20 cellular contexts compared by ENCODE assay signal in genomic region chr2:43274055-43274454, GRCh38. TPM values are rescaled to one million over a fixed set of nuclear protein-coding genes. Genes with fewer than 3 reads are reported as not detected.
A peak's percentile ranks its signal among the peaks of the same experiment; 100 is the strongest.
DNase-seq lines count a peak whose midpoint lies in the region; ATAC-seq and TF ChIP-seq lines count a peak whose summit lies in the region.
"Had no signal": no experiment of that assay in that cellular context is flagged by ENCODE, and none has a peak within 500 bp of the region (broad histone marks: within the 10 kb centered on the region; RNA-seq: fewer than 3 reads in every experiment).

No MANE protein-coding gene starts in this region.

- H3K9me3 ChIP-seq in IMR-90 (ENCODE audit: control insufficient read depth, insufficient read depth, low read length) (no peaks in the 10 kb centered on the region), hepatocyte (ENCODE audit: low read depth) (no peaks in the 10 kb centered on the region), smooth muscle cell (replicated peaks; ENCODE audit: low read depth) (no peaks in the 10 kb centered on the region), PC-3 (ENCODE audit: low read length) (no peaks in the 10 kb centered on the region)
- H3K9me3 ChIP-seq: Caco-2, spleen had no signal

- H3K4me1 Mint-ChIP-seq in natural killer cell = peaks cover 0 to 13% of the 10 kb centered on the region in 2 donors

- no peak for TF ChIP-seq RAD21 in IMR-90 (IDR thresholded peaks at IDR 0.05; ENCODE audit: low read length)

- no peaks in the 10 kb centered on the region for H3K27me3 ChIP-seq in IMR-90 (ENCODE audit: control insufficient read depth, insufficient read depth, low read length)
- H3K27me3 ChIP-seq in hepatocyte = no peaks in the 10 kb centered on the region
- no peaks in the 10 kb centered on the region for H3K27me3 ChIP-seq in smooth muscle cell (ENCODE audit: low read depth)
- H3K27me3 ChIP-seq in PC-3 (ENCODE audit: low read length) = no peaks in the 10 kb centered on the region
- H3K27me3 ChIP-seq: spleen had no signal

- H3K4me1 ChIP-seq in IMR-90 (ENCODE audit: control insufficient read depth, insufficient read depth, low read length) (peaks cover 24% of the 10 kb centered on the region), hepatocyte (ENCODE audit: insufficient read depth) (peaks cover 31% of the 10 kb centered on the region), smooth muscle cell (ENCODE audit: low read depth) (peaks cover 23% of the 10 kb centered on the region), PC-3 (ENCODE audit: insufficient read depth, low read length) (peaks cover 10% of the 10 kb centered on the region)
- H3K4me1 ChIP-seq: Caco-2 had no signal

- H3K23ac ChIP-seq in IMR-90 (ENCODE audit: low read depth, low read length) = no peak overlapping the region

- POLR2A ChIA-PET in IMR-90 (lab: Charles Lee; ENCODE audit: unreplicated experiment) (no interaction called here), PC-3 (lab: Charles Lee; ENCODE audit: unreplicated experiment) (no interaction called here)

- no peak overlapping the region for H3K9ac ChIP-seq in IMR-90 (ENCODE audit: low read depth, low read length)
- peak overlapping the region; percentile 15 for H3K9ac ChIP-seq in smooth muscle cell (ENCODE audit: low read depth)
- no peak overlapping the region for H3K9ac ChIP-seq in PC-3 (ENCODE audit: low read length)

- no peak overlapping the region for H2BK20ac ChIP-seq in IMR-90 (ENCODE audit: low read depth, low read length)

- no peaks in the 10 kb centered on the region for H3K36me3 Mint-ChIP-seq in natural killer cell

- no peak overlapping the region for H3K18ac ChIP-seq in IMR-90 (ENCODE audit: low read depth, low read length)

- BruUV-seq in IMR-90 (replicated peaks; lab: Mats Ljungman, UMichigan) (no TSS peak), PC-3 (replicated peaks; lab: Mats Ljungman, UMichigan) (no TSS peak)

- peaks cover 26% of the 10 kb centered on the region for H3F3A ChIP-seq in smooth muscle cell (ENCODE audit: low read depth)
- H3F3A ChIP-seq in PC-3 (ENCODE audit: low read length, unreplicated experiment) = no peaks in the 10 kb centered on the region

- H3K27ac ChIP-seq in IMR-90 (ENCODE audit: insufficient read depth, low read length) = no peak overlapping the region
- peak overlapping the region; percentile 43 for H3K27ac ChIP-seq in hepatocyte
- peak overlapping the region; percentile 85 for H3K27ac ChIP-seq in smooth muscle cell (ENCODE audit: low read depth)
- H3K27ac ChIP-seq in PC-3 (ENCODE audit: low read length) = no peak overlapping the region

- no peak overlapping the region for H3K4me3 ChIP-seq in IMR-90 (ENCODE audit: insufficient read depth, low read depth, low read length)
- no peak overlapping the region for H3K4me3 ChIP-seq in hepatocyte
- H3K4me3 ChIP-seq in smooth muscle cell = no peak overlapping the region
- no peak overlapping the region for H3K4me3 ChIP-seq in PC-3 (ENCODE audit: low read length)
- H3K4me3 ChIP-seq: spleen had no signal

- dilution Hi-C loops in IMR-90 (cut with HindIII; ENCODE audit: low sequenced_read_pairs, unreplicated experiment) = no loop called here

- in situ Hi-C loops in IMR-90 (cut with MboI; ENCODE audit: low sequenced_read_pairs) = no loop called here

- H3K14ac ChIP-seq in IMR-90 (replicated peaks; ENCODE audit: low read depth, low read length) = no peak overlapping the region

- no peak for ATAC-seq in IMR-90 (ENCODE audit: low read depth)
- ATAC-seq in PC-3 = no peak
- no peak for ATAC-seq in natural killer cell

- no peak overlapping the region for H3K56ac ChIP-seq in IMR-90 (ENCODE audit: extremely low read depth, insufficient read depth, low read length)

- H4K8ac ChIP-seq in IMR-90 (ENCODE audit: low read depth in 2 of 2, low read length in 2 of 2) = no peak overlapping the region

- H3K9me2 ChIP-seq in hepatocyte (replicated peaks; ENCODE audit: insufficient read depth) (no peaks in the 10 kb centered on the region), PC-3 (replicated peaks; ENCODE audit: low read length) (no peaks in the 10 kb centered on the region)

- no peak overlapping the region for H2BK5ac ChIP-seq in IMR-90 (ENCODE audit: low read depth, low read length, poor library complexity, severe bottlenecking)

- peaks cover 9% of the 10 kb centered on the region; the same call in 1 of the 2 replicates for H4K20me1 ChIP-seq in IMR-90 (ENCODE audit: insufficient read depth, low read length)
- no peaks in the 10 kb centered on the region for H4K20me1 ChIP-seq in hepatocyte (ENCODE audit: insufficient read depth, poor library complexity, severe bottlenecking)
- H4K20me1 ChIP-seq in smooth muscle cell (ENCODE audit: low read depth) = no peaks in the 10 kb centered on the region
- no peaks in the 10 kb centered on the region for H4K20me1 ChIP-seq in PC-3 (ENCODE audit: low read length)

- CTCF ChIA-PET in IMR-90 (lab: Yijun Ruan, JAX) = no interaction called here
- CTCF ChIA-PET in PC-3 (lab: Charles Lee) = no interaction called here

- no peak overlapping the region for H2AK9ac ChIP-seq in IMR-90 (replicated peaks; ENCODE audit: low read depth, low read length, poor library complexity)

- H4K5ac ChIP-seq in IMR-90 (ENCODE audit: low read depth, low read length) = no peak overlapping the region

- H3K4me2 ChIP-seq in IMR-90 (ENCODE audit: low read depth, low read length) (no peak overlapping the region), hepatocyte (no peak overlapping the region), smooth muscle cell (peak overlapping the region; percentile 36), PC-3 (ENCODE audit: low read length) (no peak overlapping the region)

- TF ChIP-seq CTCF in IMR-90 (conservative IDR thresholded peaks at IDR 0.05; ENCODE audit: low read depth, low read length) = no peak
- TF ChIP-seq CTCF in hepatocyte (IDR thresholded peaks at IDR 0.05; ENCODE audit: poor library complexity) = no peak
- TF ChIP-seq CTCF in smooth muscle cell (IDR thresholded peaks at IDR 0.05; ENCODE audit: borderline replicate concordance, insufficient read depth, poor library complexity, severe bottlenecking) = no peak
- TF ChIP-seq CTCF in PC-3 (conservative IDR thresholded peaks at IDR 0.05; ENCODE audit: low read depth, low read length) = no peak
- no peak for TF ChIP-seq CTCF in natural killer cell (IDR thresholded peaks at IDR 0.05)

- no peaks in the 10 kb centered on the region for H3K79me1 ChIP-seq in IMR-90 (ENCODE audit: low read depth in 1 of 2, low read length in 2 of 2)

- H3K36me3 ChIP-seq in IMR-90 (ENCODE audit: control insufficient read depth, insufficient read depth, low read length) (no peaks in the 10 kb centered on the region), hepatocyte (replicated peaks; ENCODE audit: insufficient read depth, low read depth) (no peaks in the 10 kb centered on the region), smooth muscle cell (ENCODE audit: low read depth) (no peaks in the 10 kb centered on the region), PC-3 (ENCODE audit: low read depth, low read length) (no peaks in the 10 kb centered on the region)

- H3K9me1 ChIP-seq in IMR-90 (ENCODE audit: insufficient read depth, low read length) = peaks cover 14% of the 10 kb centered on the region

- no CpG with 5 or more reads among the region's 4 CpGs for WGBS in IMR-90 (ENCODE audit: extremely low coverage in 2 of 2, insufficient read length in 1 of 2), 2 experiments
- WGBS in hepatocyte (ENCODE audit: low lambda C conversion rate, missing lambda C conversion rate) = 85% methylated on average over 4 of the region's 4 CpGs
- WGBS in smooth muscle cell (ENCODE audit: low lambda C conversion rate) = 49% methylated on average over 4 of the region's 4 CpGs

- H2BK15ac ChIP-seq in IMR-90 (ENCODE audit: low read depth, low read length) = no peak overlapping the region

- DNase-seq in EH (ENCODE audit: low read depth) (peak; percentile 50), IMR-90 (peak; percentile 34), hepatocyte (ENCODE audit: low spot score) (no peak), smooth muscle cell (lab: John Stamatoyannopoulos, UW; ENCODE audit: unreplicated experiment) (no peak), NCI-H1694 treated with DMSO at 0.1 percent for 48 hours (lab: John Stamatoyannopoulos, UW) (no peak), PC-3 (no peak), NCI-H82 (lab: John Stamatoyannopoulos, UW) (no peak), natural killer cell (no peak)
- DNase-seq: activated CD4-positive, alpha-beta T cell treated with anti-CD3 and anti-CD28 coated beads, Interleukin-2, amount 50 U/mL, for 1 hour; activated naive CD8-positive, alpha-beta T cell treated with anti-CD3 and anti-CD28 coated beads, Interleukin-2, amount 10 ng/mL, durations not matched to agents 7 days and 5 days; activated T-cell treated with anti-CD3 and anti-CD28 coated beads, Interleukin-2, amount 50 U/mL, for 1 hour; Caco-2; cerebellar nuclear complex; endodermal cell; GF-D8; hippocampal formation; NCI-H2029; OCI-M1; spleen; stimulated activated naive CD8-positive, alpha-beta T cell treated with anti-CD3 and anti-CD28 coated beads, Interleukin-15, amount 100 ng/mL, for 72 hours had no signal

- H3K79me2 ChIP-seq in hepatocyte (no peaks in the 10 kb centered on the region), smooth muscle cell (ENCODE audit: low read depth) (no peaks in the 10 kb centered on the region), PC-3 (ENCODE audit: low read length) (no peaks in the 10 kb centered on the region)

- H3K27ac Mint-ChIP-seq in natural killer cell = no peak overlapping the region
- H3K27ac Mint-ChIP-seq: activated naive CD8-positive, alpha-beta T cell treated with anti-CD3 and anti-CD28 coated beads, Interleukin-2, amount 10 ng/mL, durations not matched to agents 7 days and 5 days; endodermal cell had no signal

- H2AK5ac ChIP-seq in IMR-90 (ENCODE audit: low read depth, low read length) = 0 out of 2 replicates have a peak overlapping the region, but pooled peaks have one; percentile 18

- no peak for TF ChIP-seq POLR2A in IMR-90 (IDR thresholded peaks at IDR 0.05; ENCODE audit: low read depth, low read length)

- intact Hi-C loops in IMR-90 (cut with micrococcal nuclease) (loop anchor here (2.0 kb wide), 1 partner anchor 15 kb away; no protein-coding TSS in a partner anchor), PC-3 (cut with micrococcal nuclease) (no loop called here), natural killer cell (cut with micrococcal nuclease) (no loop called here)

- H2BK120ac ChIP-seq in IMR-90 (ENCODE audit: low read depth, low read length) = no peak overlapping the region

- no peak overlapping the region for H3K4me3 Mint-ChIP-seq in natural killer cell
- H3K4me3 Mint-ChIP-seq: activated naive CD8-positive, alpha-beta T cell treated with anti-CD3 and anti-CD28 coated beads, Interleukin-2, amount 10 ng/mL, durations not matched to agents 7 days and 5 days; endodermal cell; stimulated activated naive CD8-positive, alpha-beta T cell treated with anti-CD3 and anti-CD28 coated beads, Interleukin-15, amount 100 ng/mL, for 72 hours had no signal

- H3K9me3 Mint-ChIP-seq in natural killer cell = no peaks in the 10 kb centered on the region
- H3K9me3 Mint-ChIP-seq: activated naive CD8-positive, alpha-beta T cell treated with anti-CD3 and anti-CD28 coated beads, Interleukin-2, amount 10 ng/mL, durations not matched to agents 7 days and 5 days; endodermal cell; stimulated activated naive CD8-positive, alpha-beta T cell treated with anti-CD3 and anti-CD28 coated beads, Interleukin-15, amount 100 ng/mL, for 72 hours had no signal

- no peak overlapping the region for H3K4ac ChIP-seq in IMR-90 (ENCODE audit: low read depth, low read length)

- no peak overlapping the region for H4K91ac ChIP-seq in IMR-90 (ENCODE audit: insufficient read depth, low read depth, low read length)

- H2AFZ ChIP-seq in IMR-90 (replicated peaks; ENCODE audit: low read length, poor library complexity) = peak overlapping the region; percentile 2
- H2AFZ ChIP-seq in hepatocyte = no peak overlapping the region
- no peak overlapping the region for H2AFZ ChIP-seq in smooth muscle cell (ENCODE audit: low read depth)
- no peak overlapping the region for H2AFZ ChIP-seq in PC-3 (ENCODE audit: low read length)

- no peaks in the 10 kb centered on the region for H3K27me3 Mint-ChIP-seq in natural killer cell (ENCODE audit: low read depth in 2 of 2)
- H3K27me3 Mint-ChIP-seq: activated naive CD8-positive, alpha-beta T cell treated with anti-CD3 and anti-CD28 coated beads, Interleukin-2, amount 10 ng/mL, durations not matched to agents 7 days and 5 days; stimulated activated naive CD8-positive, alpha-beta T cell treated with anti-CD3 and anti-CD28 coated beads, Interleukin-15, amount 100 ng/mL, for 72 hours had no signal

RNA-seq across cellular contexts. Expression of gene ZFP36L2, which starts 47.6 kb away (rescaled TPM):
- 1.8 and 2.2 TPM in 2 replicates for total RNA-seq in IMR-90 (2012; rRNA removed)
- 20.1 and 20.8 TPM in 2 replicates for polyA plus RNA-seq in IMR-90 (2012; rRNA removed)
- 8.6 and 34.8 TPM in 2 replicates for polyA plus RNA-seq in IMR-90 (2012; cell fraction: cytosol; rRNA removed)
- polyA plus RNA-seq in IMR-90 (2012; cell fraction: nucleus; rRNA removed; ENCODE audit: low replicate concordance) = 19.6 and 31.4 TPM in 2 replicates
- total RNA-seq in hepatocyte = 77.6 and 85.1 TPM in 2 replicates
- 266 and 285 TPM in 2 replicates for polyA plus RNA-seq in hepatocyte
- 7.1 and 8.2 TPM in 2 replicates for total RNA-seq in smooth muscle cell
- polyA plus RNA-seq in smooth muscle cell = 25.8 and 29.4 TPM in 2 replicates
- 14.8 and 26.0 TPM in 2 replicates for total RNA-seq in PC-3 (2014; rRNA removed)
- total RNA-seq in natural killer cell = 100 to 1,000 TPM; 376 to 428 (median 418) TPM

Comparison
In these comparisons a context has a peak if more than half of its experiments do, and no peak if none do; other contexts are left out.
1. DNase-seq: peak in EH (single experiment) and IMR-90 (single experiment); none in hepatocyte (single experiment), smooth muscle cell (single experiment), NCI-H1694 treated with DMSO at 0.1 percent for 48 hours (single experiment), PC-3 (single experiment), NCI-H82 (single experiment) and natural killer cell (single experiment).
2. H3K27ac ChIP-seq: peak in hepatocyte (single experiment) and smooth muscle cell (single experiment); none in IMR-90 (single experiment) and PC-3 (single experiment).